8 cellular contexts compared by ENCODE assay signal in genomic region chr7:105581066-105581811, GRCh38. TPM values are rescaled to one million over a fixed set of nuclear protein-coding genes. Genes with fewer than 3 reads are reported as not detected.
DNase-seq lines count a peak whose midpoint lies in the region; ATAC-seq, FAIRE-seq and TF ChIP-seq lines count a peak whose summit lies in the region.

EFCAB10 (minus strand) TSS chr7:105581493; CDS start chr7:105581463, 30 bp downstream.

- TF ChIP-seq CTCF in AG09309 (IDR thresholded peaks at IDR 0.05; ENCODE audit: control insufficient read depth, insufficient read depth, low read depth, low read length, missing control alignments): peak; percentile 27
- TF ChIP-seq CTCF in astrocyte (IDR thresholded peaks at IDR 0.05; ENCODE audit: insufficient read depth, low read depth, low read length): no peak
- no peak for TF ChIP-seq CTCF in omental fat pad (IDR thresholded peaks at IDR 0.05)

- no peak for FAIRE-seq in astrocyte (lab: Jason Lieb, UNC)

- H3K4me3 ChIP-seq in AG09309 (ENCODE audit: control insufficient read depth, low read depth, low read length): peak within 1 kb of the TSS; percentile 29
- H3K4me3 ChIP-seq in astrocyte (ENCODE audit: insufficient read depth, low read depth, low read length): peak within 1 kb of the TSS; percentile 54

- no peaks in the 10 kb centered on the region for H3K79me2 ChIP-seq in astrocyte (ENCODE audit: insufficient read depth, low read length)

- H3K27me3 ChIP-seq in astrocyte (ENCODE audit: insufficient read depth, low read length): no peaks in the 10 kb centered on the region

- peak; percentile 76 for ATAC-seq in GM19023 (IDR thresholded peaks at IDR 0.05; ENCODE audit: unreplicated experiment)
- peak; percentile 85 for ATAC-seq in HG03280 (IDR thresholded peaks at IDR 0.05; ENCODE audit: unreplicated experiment)
- ATAC-seq in omental fat pad (ENCODE audit: low FRiP score): no peak

- peak within 1 kb of the TSS; percentile 93 for H2AFZ ChIP-seq in astrocyte (ENCODE audit: low read depth, low read length)

- H3K4me3 Mint-ChIP-seq in astrocyte (ENCODE audit: unreplicated experiment): peak within 1 kb of the TSS; percentile 79

- no peaks in the 10 kb centered on the region for H3K4me1 ChIP-seq in astrocyte (ENCODE audit: insufficient read depth, low read length)

- peak within 1 kb of the TSS; percentile 91 for H3K4me2 ChIP-seq in astrocyte (ENCODE audit: low read length)

- no peaks in the 10 kb centered on the region for H3K9me3 ChIP-seq in astrocyte (ENCODE audit: insufficient read depth, low read depth, low read length)

- H3K27me3 Mint-ChIP-seq in astrocyte (ENCODE audit: low read depth, unreplicated experiment): no peaks in the 10 kb centered on the region

- H3K27ac Mint-ChIP-seq in astrocyte (ENCODE audit: unreplicated experiment): peak within 1 kb of the TSS; percentile 91

- H3K36me3 Mint-ChIP-seq in astrocyte (ENCODE audit: low read depth, unreplicated experiment): no peaks in the 10 kb centered on the region

- H3K9ac ChIP-seq in astrocyte (ENCODE audit: low read length): peak within 1 kb of the TSS; percentile 66

- peaks cover 13% of the 10 kb centered on the region for H3K9me3 Mint-ChIP-seq in astrocyte (ENCODE audit: unreplicated experiment)

- H3K4me1 Mint-ChIP-seq in astrocyte (ENCODE audit: low read depth, unreplicated experiment): no peaks in the 10 kb centered on the region

- DNase-seq in AG09309 (ENCODE audit: low read depth): no peak
- peak; percentile 59 for DNase-seq in RPMI7951 (ENCODE audit: low read depth)
- DNase-seq in astrocyte (ENCODE audit: low read depth): peak; percentile 36
- DNase-seq in hippocampal formation (lab: John Stamatoyannopoulos, UW): peak; percentile 53 to 63
- peak; percentile 86 for DNase-seq in renal cortical epithelial cell (ENCODE audit: low read depth)
- DNase-seq in omental fat pad (ENCODE audit: low spot score): no peak

- H3K27ac ChIP-seq in astrocyte (ENCODE audit: low read depth, low read length): no peak within 1 kb of the TSS

- no peaks in the 10 kb centered on the region for H4K20me1 ChIP-seq in astrocyte (ENCODE audit: insufficient read depth, low read length)

- H3K36me3 ChIP-seq in astrocyte (ENCODE audit: insufficient read depth, low read length): no peaks in the 10 kb centered on the region

RNA-seq across cellular contexts. Expression of gene EFCAB10, which starts in this region (rescaled TPM):
- total RNA-seq in RPMI7951 (2014; rRNA removed; shearing (Covaris generic)): not detected in 2 replicates
- 0.38 and 0.52 TPM in 2 replicates for total RNA-seq in astrocyte
- total RNA-seq in renal cortical epithelial cell: 0.35 TPM in 1 of 2 replicates, not detected in the other
- total RNA-seq in omental fat pad: not detected

Comparison
In these comparisons a context has a peak if more than half of its experiments do, and no peak if none do; other contexts are left out.
1. Peak in DNase-seq in RPMI7951; RNA of the gene not detected or under 1 TPM.
2. Peak in DNase-seq, H3K4me3 ChIP-seq, H3K9ac ChIP-seq and H3K4me2 ChIP-seq in astrocyte; RNA of the gene not detected or under 1 TPM.
3. Peak in DNase-seq in renal cortical epithelial cell; RNA of the gene not detected or under 1 TPM.
4. DNase-seq: peak in hippocampal formation (2 of 2); none in AG09309 (single experiment) and omental fat pad (single experiment).